ENCODE assay signal across 8 cellular contexts in genomic region chr16:15643453-15644305, GRCh38. TPM values are rescaled to one million over a fixed set of nuclear protein-coding genes. Genes with fewer than 3 reads are reported as not detected.
A peak's percentile ranks its signal among the peaks of the same experiment; 100 is the strongest.
DNase-seq lines count a peak whose midpoint lies in the region; ATAC-seq and TF ChIP-seq lines count a peak whose summit lies in the region.

No MANE protein-coding gene starts in this region.

- TF ChIP-seq CTCF in dorsolateral prefrontal cortex (IDR thresholded peaks at IDR 0.05 in 54 of 56, conservative IDR thresholded peaks at IDR 0.05 in 2 of 56; ENCODE audit: low read depth in 1 of 56, partially characterized antibody in 56 of 56): peak in 51 of 56 donors; percentile 20 to 60 (median 42)
- peak; percentile 54 for TF ChIP-seq CTCF in lower lobe of right lung (IDR thresholded peaks at IDR 0.05)
- peak in 5 of 6 experiments; percentile 15 to 61 (median 38) for TF ChIP-seq CTCF in thyroid gland (IDR thresholded peaks at IDR 0.05)

- intact Hi-C loops in dorsolateral prefrontal cortex (cut with DNase I): loop anchor here (1.0 to 10.0 kb wide), 6 partner anchors 29 to 1009 kb away; partner anchors contain the start of genes BFAR (in 1 of the 2), BMERB1 (in 1 of the 2) and PARN (in 1 of the 2)
- intact Hi-C loops in lower lobe of right lung (cut with DNase I): no loop called here
- intact Hi-C loops in thyroid gland (cut with DNase I): no loop called here

- peak; percentile 52 for DNase-seq in Ammon's horn (ENCODE audit: low spot score)
- DNase-seq in NCI-H2081 (lab: John Stamatoyannopoulos, UW): peak; percentile 53 to 71
- DNase-seq in UCSD-AML1 (lab: John Stamatoyannopoulos, UW; ENCODE audit: unreplicated experiment): peak; percentile 47
- DNase-seq in dorsolateral prefrontal cortex: peak in 2 of 10 donors; percentile 20 to 28
- no peak for DNase-seq in lower lobe of right lung
- DNase-seq in thyroid gland: peak; percentile 12 to 39

- ATAC-seq in GM18909 (IDR thresholded peaks at IDR 0.05; ENCODE audit: poor library complexity, unreplicated experiment) (peak; percentile 8), lower lobe of right lung (peak; percentile 69 to 81), GM19467 (IDR thresholded peaks at IDR 0.05; ENCODE audit: unreplicated experiment) (no peak)

- TF ChIP-seq POLR2A in thyroid gland (IDR thresholded peaks at IDR 0.05): no peak

- H3K4me3 ChIP-seq in dorsolateral prefrontal cortex: peak overlapping the region; percentile 59 to 100 (median 93)
- peak overlapping the region; percentile 95 for H3K4me3 ChIP-seq in lower lobe of right lung
- H3K4me3 ChIP-seq in thyroid gland (replicated peaks in 1 of 3): peak overlapping the region in 2 of 3 donors; percentile 66

- H3K27ac ChIP-seq in dorsolateral prefrontal cortex (peak overlapping the region; percentile 95 to 100 (median 99)), lower lobe of right lung (peak overlapping the region; percentile 99), thyroid gland (peak overlapping the region; percentile 95 to 99 (median 97))

- H3K27me3 ChIP-seq in dorsolateral prefrontal cortex (no peaks in the 10 kb centered on the region), lower lobe of right lung (ENCODE audit: low read depth) (no peaks in the 10 kb centered on the region), thyroid gland (no peaks in the 10 kb centered on the region)

- H3K9me3 ChIP-seq in lower lobe of right lung: no peaks in the 10 kb centered on the region
- H3K9me3 ChIP-seq in thyroid gland: no peaks in the 10 kb centered on the region

- H3K4me1 ChIP-seq in lower lobe of right lung (peaks cover 33% of the 10 kb centered on the region), thyroid gland (peaks cover 10 to 15% of the 10 kb centered on the region in 2 donors)

- H3K36me3 ChIP-seq in lower lobe of right lung (peaks cover 9% of the 10 kb centered on the region), thyroid gland (peaks cover 3% of the 10 kb centered on the region in 2 donors)

- 7 to 8% methylated on average over 22 of the region's 22 CpGs for WGBS in thyroid gland, 2 donors

RNA-seq across cellular contexts. Expression of gene MARF1, which starts 0.7 kb away (rescaled TPM):
- 100 to 1,000 TPM; 121 to 278 (median 183) TPM for total RNA-seq in dorsolateral prefrontal cortex
- 111 TPM for total RNA-seq in lower lobe of right lung
- 10 to 100 TPM; 50.7 to 55.5 (median 53.1) TPM for total RNA-seq in thyroid gland

RNA-seq across cellular contexts. Expression of gene NDE1, which starts 6.4 kb away (rescaled TPM):
- total RNA-seq in dorsolateral prefrontal cortex (100 to 1,000 TPM in 5 of 120 experiments, 10 to 100 TPM in 115; 12.7 to 127 (median 41.9) TPM), lower lobe of right lung (35.3 TPM), thyroid gland (10 to 100 TPM in 3 of 4 donors, 1 to 10 TPM in 1; 7.7 to 21.3 (median 14.7) TPM)

Comparison
In these comparisons a context has a peak if more than half of its experiments do, and no peak if none do; other contexts are left out.
1. intact Hi-C loops: an anchor here in dorsolateral prefrontal cortex (1.0 to 10.0 kb wide); none called in lower lobe of right lung and thyroid gland.